ENCODE assay signal across 8 cellular contexts in genomic region chr10:104334965-104335650, GRCh38. TPM values are rescaled to one million over a fixed set of nuclear protein-coding genes. Genes with fewer than 3 reads are reported as not detected.
DNase-seq lines count a peak whose midpoint lies in the region; ATAC-seq and TF ChIP-seq lines count a peak whose summit lies in the region.

No MANE protein-coding gene starts in this region.

- H4K20me1 ChIP-seq in PC-9 (ENCODE audit: insufficient read depth): no peaks in the 10 kb centered on the region; the same call in 1 of the 2 replicates

- H3K36me3 ChIP-seq in PC-9 (ENCODE audit: low read depth): no peaks in the 10 kb centered on the region
- H3K36me3 ChIP-seq in esophagus muscularis mucosa: peaks cover 0 to 21% (median 3%) of the 10 kb centered on the region in 4 donors

- H3F3A ChIP-seq in PC-9 (ENCODE audit: insufficient read depth, low read depth): peaks cover 59% of the 10 kb centered on the region

- H3K4me3 ChIP-seq in PC-9 (peak overlapping the region; percentile 92), esophagus muscularis mucosa (peak overlapping the region in 3 of 4 donors; percentile 77 to 98 (median 93)), skin epidermis (peak overlapping the region in 1 of 7 experiments; percentile 87)

- H3K4me1 ChIP-seq in PC-9 (replicated peaks; ENCODE audit: insufficient read depth): peaks cover 76% of the 10 kb centered on the region
- peaks cover 66 to 82% (median 79%) of the 10 kb centered on the region in 4 donors for H3K4me1 ChIP-seq in esophagus muscularis mucosa

- no peak for ATAC-seq in GM21360 (IDR thresholded peaks at IDR 0.05; ENCODE audit: unreplicated experiment)
- ATAC-seq in HG02885 (IDR thresholded peaks at IDR 0.05; ENCODE audit: poor library complexity, unreplicated experiment): no peak
- ATAC-seq in HG02884 (IDR thresholded peaks at IDR 0.05; ENCODE audit: unreplicated experiment): no peak

- CTCF ChIA-PET in PC-9 (lab: Charles Lee): no interaction called here

- peaks cover 3% of the 10 kb centered on the region for H3K36me3 Mint-ChIP-seq in IgD-negative memory B cell

- no peak for TF ChIP-seq POLR2A in esophagus muscularis mucosa (IDR thresholded peaks at IDR 0.05; ENCODE audit: low read depth)

- H3K4me2 ChIP-seq in PC-9: peak overlapping the region; percentile 92

- peaks cover 73% of the 10 kb centered on the region for H3K79me2 ChIP-seq in PC-9 (ENCODE audit: low read depth)

- peak overlapping the region; percentile 94 for H3K27ac ChIP-seq in PC-9
- peak overlapping the region; percentile 97 to 100 (median 98) for H3K27ac ChIP-seq in esophagus muscularis mucosa (replicated peaks in 1 of 4)
- peak overlapping the region; percentile 0 to 99 (median 95) for H3K27ac ChIP-seq in skin epidermis

- H3K27me3 Mint-ChIP-seq in IgD-negative memory B cell: peaks cover 1% of the 10 kb centered on the region

- H3K27me3 ChIP-seq in PC-9 (ENCODE audit: insufficient read depth, low read depth): no peaks in the 10 kb centered on the region
- no peaks in the 10 kb centered on the region for H3K27me3 ChIP-seq in esophagus muscularis mucosa

- H3K4me1 Mint-ChIP-seq in IgD-negative memory B cell: peaks cover 47 to 57% (median 48%) of the 10 kb centered on the region in 3 donors

- H3K27ac Mint-ChIP-seq in IgD-negative memory B cell: peak overlapping the region; percentile 86 to 93 (median 90)

- peak; percentile 65 to 85 for DNase-seq in PC-9
- DNase-seq in esophagus muscularis mucosa (ENCODE audit: extremely low spot score): no peak
- DNase-seq in middle frontal gyrus (ENCODE audit: extremely low spot score, low spot score): no peak

- 83% methylated on average over 13 of the region's 13 CpGs for WGBS in esophagus muscularis mucosa

- POLR2A ChIA-PET in PC-9 (lab: Charles Lee; ENCODE audit: unreplicated experiment): interaction anchor here (0.6 kb wide), 1 partner anchor 66 kb away, joined by 4 read pairs; the partner anchor contains the start of gene GSTO2

- TF ChIP-seq CTCF in PC-9 (conservative IDR thresholded peaks at IDR 0.05) (no peak), esophagus muscularis mucosa (IDR thresholded peaks at IDR 0.05) (no peak)

- H3K4me3 Mint-ChIP-seq in IgD-negative memory B cell: peak overlapping the region; percentile 35 to 93 (median 84)

- no peak overlapping the region for H2AFZ ChIP-seq in PC-9

- no peaks in the 10 kb centered on the region for H3K9me3 Mint-ChIP-seq in IgD-negative memory B cell

- no TSS peak for BruUV-seq in PC-9 (replicated peaks; lab: Mats Ljungman, UMichigan)

- no peak for TF ChIP-seq EP300 in esophagus muscularis mucosa (IDR thresholded peaks at IDR 0.05)

- intact Hi-C loops in PC-9 (cut with micrococcal nuclease; ENCODE audit: unreplicated experiment) (loop anchor here (10.0 kb wide), 1 partner anchor 440 kb away; no protein-coding TSS in a partner anchor), esophagus muscularis mucosa (cut with DNase I) (no loop called here)

- H3K9me2 ChIP-seq in PC-9 (ENCODE audit: insufficient read depth): no peaks in the 10 kb centered on the region

- H3K9me3 ChIP-seq in PC-9 (ENCODE audit: insufficient read depth, low read depth) (no peaks in the 10 kb centered on the region), esophagus muscularis mucosa (no peaks in the 10 kb centered on the region)

RNA-seq across cellular contexts. Expression of gene ITPRIP, which starts 3.2 kb away (rescaled TPM):
- polyA plus RNA-seq in IgD-negative memory B cell: 22.8 TPM
- total RNA-seq in PC-9 (2021): 6.7 and 8.5 TPM in 2 replicates
- 10 to 100 TPM; 18.7 to 56.0 (median 39.9) TPM for total RNA-seq in esophagus muscularis mucosa

RNA-seq across cellular contexts. Expression of gene CFAP58, which starts 18.5 kb away (rescaled TPM):
- polyA plus RNA-seq in IgD-negative memory B cell: not detected
- 0.15 and 0.31 TPM in 2 replicates for total RNA-seq in PC-9 (2021)
- 1 to 10 TPM in 2 of 4 donors, under 1 TPM in 2; 0.71 to 1.6 (median 1.0) TPM for total RNA-seq in esophagus muscularis mucosa

Comparison
In these comparisons a context has a peak if more than half of its experiments do, and no peak if none do; other contexts are left out.
1. DNase-seq: peak in PC-9 (2 of 2); none in esophagus muscularis mucosa (single experiment) and middle frontal gyrus (single experiment).
2. Peak in every context shown above with its lines, with median percentiles within 50 percentile points of each other: H3K27ac ChIP-seq.